Comparison of ENCODE assay signal across 18 cellular contexts in genomic region chr20:57558614-57559285, GRCh38. TPM values are rescaled to one million over a fixed set of nuclear protein-coding genes. Genes with fewer than 3 reads are reported as not detected.
"Had no signal": no experiment of that assay in that cellular context is flagged by ENCODE, and none has a peak within 500 bp of the region (broad histone marks: within the 10 kb centered on the region; RNA-seq: fewer than 3 reads in every experiment).

No MANE protein-coding gene starts in this region.

- ATAC-seq: left ventricle myocardium superior; pancreas; stimulated activated effector memory CD8-positive, alpha-beta T cell treated with anti-CD3 and anti-CD28 coated beads, Interleukin-12 subunit alpha, Interleukin-12 subunit beta, amount 100 ng/mL, for 72 hours had no signal

- H3K27me3 ChIP-seq: ascending aorta, pancreas had no signal

- H3K4me3 Mint-ChIP-seq: activated naive CD4-positive, alpha-beta T cell treated with anti-CD3 and anti-CD28 coated beads, Interleukin-2, amount 10 ng/mL, durations not matched to agents 7 days and 5 days; mesothelial cell of epicardium; stimulated activated effector memory CD8-positive, alpha-beta T cell treated with anti-CD3 and anti-CD28 coated beads, Interleukin-12 subunit alpha, Interleukin-12 subunit beta, amount 100 ng/mL, for 72 hours had no signal

- H3K27ac ChIP-seq: ascending aorta, breast epithelium, epithelial cell of prostate, pancreas, thoracic aorta had no signal

- H3K36me3 Mint-ChIP-seq: activated naive CD4-positive, alpha-beta T cell treated with anti-CD3 and anti-CD28 coated beads, Interleukin-2, amount 10 ng/mL, durations not matched to agents 7 days and 5 days; mesothelial cell of epicardium; stimulated activated effector memory CD8-positive, alpha-beta T cell treated with anti-CD3 and anti-CD28 coated beads, Interleukin-12 subunit alpha, Interleukin-12 subunit beta, amount 100 ng/mL, for 72 hours had no signal

- H3K36me3 ChIP-seq: ascending aorta, breast epithelium, pancreas, thoracic aorta had no signal

- H3K27ac Mint-ChIP-seq: activated naive CD4-positive, alpha-beta T cell treated with anti-CD3 and anti-CD28 coated beads, Interleukin-2, amount 10 ng/mL, durations not matched to agents 7 days and 5 days; activated T-helper 2 cell treated with anti-CD3 and anti-CD28 coated beads, Interferon-gamma antibody, Interleukin-2, Interleukin-4, amounts not matched to agents 10 μg/mL and 5 μg/mL and 100 μg/mL, durations not matched to agents 14 hours and 24 hours and 36 hours; mesothelial cell of epicardium; stimulated activated effector memory CD8-positive, alpha-beta T cell treated with anti-CD3 and anti-CD28 coated beads, Interleukin-12 subunit alpha, Interleukin-12 subunit beta, amount 100 ng/mL, for 72 hours had no signal

- H3K9me3 ChIP-seq: ascending aorta, breast epithelium, pancreas, thoracic aorta had no signal

- DNase-seq: activated CD4-positive, alpha-beta T cell treated with anti-CD3 and anti-CD28 coated beads for 1 hour; activated CD4-positive, alpha-beta T cell treated with anti-CD3 and anti-CD28 coated beads, Interleukin-2, amount 50 U/mL, for 48 hours; activated naive CD4-positive, alpha-beta T cell treated with anti-CD3 and anti-CD28 coated beads, Interleukin-2, amount 10 ng/mL, durations not matched to agents 7 days and 5 days; cerebellar nuclear complex; dermis blood vessel endothelial cell; foreskin melanocyte; left ventricle myocardium superior; pancreas; T-helper 1 cell had no signal

- H3K4me3 ChIP-seq: ascending aorta, breast epithelium, pancreas, thoracic aorta had no signal

- H3K4me1 Mint-ChIP-seq: activated naive CD4-positive, alpha-beta T cell treated with anti-CD3 and anti-CD28 coated beads, Interleukin-2, amount 10 ng/mL, durations not matched to agents 7 days and 5 days; stimulated activated effector memory CD8-positive, alpha-beta T cell treated with anti-CD3 and anti-CD28 coated beads, Interleukin-12 subunit alpha, Interleukin-12 subunit beta, amount 100 ng/mL, for 72 hours had no signal

- H3K9me3 Mint-ChIP-seq: activated naive CD4-positive, alpha-beta T cell treated with anti-CD3 and anti-CD28 coated beads, Interleukin-2, amount 10 ng/mL, durations not matched to agents 7 days and 5 days; activated T-helper 2 cell treated with anti-CD3 and anti-CD28 coated beads, Interferon-gamma antibody, Interleukin-2, Interleukin-4, amounts not matched to agents 10 μg/mL and 5 μg/mL and 100 μg/mL, durations not matched to agents 14 hours and 24 hours and 36 hours; mesothelial cell of epicardium; stimulated activated effector memory CD8-positive, alpha-beta T cell treated with anti-CD3 and anti-CD28 coated beads, Interleukin-12 subunit alpha, Interleukin-12 subunit beta, amount 100 ng/mL, for 72 hours had no signal

- H3K4me1 ChIP-seq: ascending aorta, breast epithelium had no signal

RNA-seq across cellular contexts. Expression of gene PCK1, which starts 2.2 kb away (rescaled TPM):
- total RNA-seq: activated T-helper 2 cell treated with anti-CD3 and anti-CD28 coated beads, Interferon-gamma antibody, Interleukin-2, Interleukin-4, amounts not matched to agents 10 μg/mL and 5 μg/mL and 100 μg/mL, durations not matched to agents 14 hours and 24 hours and 36 hours; dermis blood vessel endothelial cell; mesothelial cell of epicardium had no signal
- polyA plus RNA-seq: fibroblast of lung had no signal

RNA-seq across cellular contexts. Expression of gene CTCFL, which starts 33.8 kb away (rescaled TPM):
- total RNA-seq: activated T-helper 2 cell treated with anti-CD3 and anti-CD28 coated beads, Interferon-gamma antibody, Interleukin-2, Interleukin-4, amounts not matched to agents 10 μg/mL and 5 μg/mL and 100 μg/mL, durations not matched to agents 14 hours and 24 hours and 36 hours; ascending aorta; breast epithelium; dermis blood vessel endothelial cell; fibroblast of lung; left ventricle myocardium superior; thoracic aorta; urinary bladder had no signal
- polyA plus RNA-seq: fibroblast of lung, pancreas, urinary bladder had no signal
